Comparison of ENCODE assay signal across 8 cellular contexts in genomic region chr5:98771389-98772109, GRCh38. TPM values are rescaled to one million over a fixed set of nuclear protein-coding genes. Genes with fewer than 3 reads are reported as not detected.
DNase-seq lines count a peak whose midpoint lies in the region; ATAC-seq and TF ChIP-seq lines count a peak whose summit lies in the region.

No MANE protein-coding gene starts in this region.

- H3K27me3 Mint-ChIP-seq in glutamatergic neuron (ENCODE audit: unreplicated experiment) (peaks cover 25% of the 10 kb centered on the region), osteocyte (ENCODE audit: unreplicated experiment) (no peaks in the 10 kb centered on the region)

- H3K4me1 Mint-ChIP-seq in glutamatergic neuron (ENCODE audit: low read depth, unreplicated experiment) (peaks cover 26% of the 10 kb centered on the region), osteocyte (ENCODE audit: unreplicated experiment) (peaks cover 44% of the 10 kb centered on the region)

- H3K27ac Mint-ChIP-seq in glutamatergic neuron (ENCODE audit: unreplicated experiment) (peak overlapping the region; percentile 96), osteocyte (ENCODE audit: unreplicated experiment) (peak overlapping the region; percentile 97)

- no peaks in the 10 kb centered on the region for H3K9me3 ChIP-seq in adipocyte (ENCODE audit: control insufficient read depth, low read length)

- H3K4me3 ChIP-seq in adipocyte (ENCODE audit: low read length), result peak overlapping the region; percentile 90

- DNase-seq in 8988T (peak; percentile 47), LoVo (ENCODE audit: low spot score) (peak; percentile 92), RPMI7951 (ENCODE audit: low read depth) (peak; percentile 79), adipocyte (ENCODE audit: low read depth) (peak; percentile 97), glutamatergic neuron (peak; percentile 45), osteocyte (ENCODE audit: extremely low spot score, unreplicated experiment) (peak; percentile 88)

- no peak for ATAC-seq in HG03571 (IDR thresholded peaks at IDR 0.05; ENCODE audit: unreplicated experiment)

- peak overlapping the region; percentile 98 for H3K4me3 Mint-ChIP-seq in glutamatergic neuron (ENCODE audit: unreplicated experiment)
- peak overlapping the region; percentile 99 for H3K4me3 Mint-ChIP-seq in osteocyte (ENCODE audit: unreplicated experiment)

- peaks cover 38% of the 10 kb centered on the region for H3K9me3 Mint-ChIP-seq in glutamatergic neuron (ENCODE audit: unreplicated experiment)
- no peaks in the 10 kb centered on the region for H3K9me3 Mint-ChIP-seq in osteocyte (ENCODE audit: unreplicated experiment)

- peak overlapping the region; percentile 93 for H3K9ac ChIP-seq in adipocyte (ENCODE audit: low read length)

- H3K36me3 Mint-ChIP-seq in glutamatergic neuron (ENCODE audit: unreplicated experiment) (no peaks in the 10 kb centered on the region), osteocyte (ENCODE audit: unreplicated experiment) (peaks cover 24% of the 10 kb centered on the region)

- H3K4me1 ChIP-seq in adipocyte (ENCODE audit: control insufficient read depth, insufficient read depth, low read length), result peaks cover 27% of the 10 kb centered on the region

- TF ChIP-seq CTCF in GM12801 (IDR thresholded peaks at IDR 0.05; ENCODE audit: extremely low read depth, insufficient read length) (peak; percentile 79), glutamatergic neuron (IDR thresholded peaks at IDR 0.05; ENCODE audit: partially characterized antibody, unreplicated experiment) (peak; percentile 81), osteocyte (IDR thresholded peaks at IDR 0.05) (peak; percentile 91)

- no peaks in the 10 kb centered on the region for H3K27me3 ChIP-seq in adipocyte (replicated peaks; ENCODE audit: control insufficient read depth, insufficient read depth, low read length)

- H3K36me3 ChIP-seq in adipocyte (ENCODE audit: control insufficient read depth, insufficient read depth, low read length, severe bottlenecking), result peaks cover 3% of the 10 kb centered on the region

RNA-seq across cellular contexts. Expression of gene RGMB, which starts 1.9 kb away (rescaled TPM):
- total RNA-seq in RPMI7951 (2014; rRNA removed; shearing (Covaris generic)), result 10.0 and 12.4 TPM in 2 replicates
- 95.9 TPM for total RNA-seq in glutamatergic neuron (ENCODE audit: unreplicated experiment)
- total RNA-seq in osteocyte, result 111 and 116 TPM in 2 replicates

Comparison
In these comparisons a context has a peak if more than half of its experiments do, and no peak if none do; other contexts are left out.
1. DNase-seq: peak in every context shown above with its lines; median percentile 97 in adipocyte; 92 in LoVo; 88 in osteocyte; 79 in RPMI7951; 47 in 8988T; 45 in glutamatergic neuron.